In the genomic region with DNA sequence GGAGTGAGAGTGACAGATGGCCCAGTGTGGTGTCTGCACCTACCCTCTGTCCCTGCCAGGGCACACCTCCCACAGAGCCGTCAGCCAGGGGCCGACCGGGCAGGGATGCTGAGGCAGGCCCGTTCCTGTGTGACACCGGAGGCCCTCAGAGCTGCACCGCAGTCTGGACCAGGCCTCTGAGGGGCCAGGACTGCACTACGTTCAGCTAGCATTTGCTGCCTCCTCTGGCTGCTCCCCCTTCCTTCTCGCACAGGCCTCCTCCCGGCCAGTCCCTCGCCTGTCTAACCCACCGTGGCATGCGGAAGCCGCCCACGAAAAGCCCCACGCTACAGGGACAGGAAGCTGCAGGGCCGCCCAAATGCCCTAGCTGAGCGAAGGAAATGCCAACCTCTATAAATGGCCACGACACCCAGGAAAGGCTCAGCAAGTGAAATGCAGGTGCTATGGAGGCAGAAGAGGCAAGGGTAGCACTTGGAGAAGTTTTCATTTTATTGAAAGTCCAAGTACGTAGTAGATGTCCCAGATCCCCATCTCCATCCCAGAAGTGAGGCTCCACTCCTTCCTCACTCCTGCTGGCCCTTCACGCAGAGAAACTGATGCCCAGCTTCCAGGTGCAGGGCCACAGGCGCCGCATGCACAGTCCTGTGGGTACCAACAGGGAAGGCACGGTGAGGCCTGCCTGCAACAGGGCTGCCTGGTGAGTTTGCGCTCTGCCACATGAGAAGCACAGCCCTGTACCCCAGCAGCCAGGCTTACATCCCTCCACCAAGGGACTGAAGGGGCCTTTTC, we compare ENCODE assay signal across 3 cellular contexts.
A peak's percentile ranks its signal among the peaks of the same experiment; 100 is the strongest.
TF ChIP-seq lines count a peak whose summit lies in the region.

No MANE protein-coding gene starts in this region.

TF ChIP-seq in A549, 52 proteins besides CTCF, POLR2A, EP300 and RAD21:
- TF ChIP-seq ZFP36 (IDR thresholded peaks at IDR 0.05; ENCODE audit: borderline replicate concordance, partially characterized antibody): peak; percentile 91
- TF ChIP-seq KDM1A (IDR thresholded peaks at IDR 0.05; ENCODE audit: low read depth): no peak

TF ChIP-seq in HEK293T, 16 proteins besides CTCF, POLR2A, EP300 and RAD21:
- no peak for TF ChIP-seq SP1 (IDR thresholded peaks at IDR 0.05)

TF ChIP-seq in liver, 16 proteins besides CTCF, POLR2A, EP300 and RAD21:
- TF ChIP-seq, protein P1, sequence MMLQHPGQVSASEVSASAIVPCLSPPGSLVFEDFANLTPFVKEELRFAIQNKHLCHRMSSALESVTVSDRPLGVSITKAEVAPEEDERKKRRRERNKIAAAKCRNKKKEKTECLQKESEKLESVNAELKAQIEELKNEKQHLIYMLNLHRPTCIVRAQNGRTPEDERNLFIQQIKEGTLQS (IDR thresholded peaks at IDR 0.05): no peak
- TF ChIP-seq HNF4G (IDR thresholded peaks at IDR 0.05): no peak
- no peak for TF ChIP-seq TAF1 (conservative IDR thresholded peaks at IDR 0.05)
- no peak for TF ChIP-seq NR2F2 (IDR thresholded peaks at IDR 0.05)
- TF ChIP-seq, protein P2, sequence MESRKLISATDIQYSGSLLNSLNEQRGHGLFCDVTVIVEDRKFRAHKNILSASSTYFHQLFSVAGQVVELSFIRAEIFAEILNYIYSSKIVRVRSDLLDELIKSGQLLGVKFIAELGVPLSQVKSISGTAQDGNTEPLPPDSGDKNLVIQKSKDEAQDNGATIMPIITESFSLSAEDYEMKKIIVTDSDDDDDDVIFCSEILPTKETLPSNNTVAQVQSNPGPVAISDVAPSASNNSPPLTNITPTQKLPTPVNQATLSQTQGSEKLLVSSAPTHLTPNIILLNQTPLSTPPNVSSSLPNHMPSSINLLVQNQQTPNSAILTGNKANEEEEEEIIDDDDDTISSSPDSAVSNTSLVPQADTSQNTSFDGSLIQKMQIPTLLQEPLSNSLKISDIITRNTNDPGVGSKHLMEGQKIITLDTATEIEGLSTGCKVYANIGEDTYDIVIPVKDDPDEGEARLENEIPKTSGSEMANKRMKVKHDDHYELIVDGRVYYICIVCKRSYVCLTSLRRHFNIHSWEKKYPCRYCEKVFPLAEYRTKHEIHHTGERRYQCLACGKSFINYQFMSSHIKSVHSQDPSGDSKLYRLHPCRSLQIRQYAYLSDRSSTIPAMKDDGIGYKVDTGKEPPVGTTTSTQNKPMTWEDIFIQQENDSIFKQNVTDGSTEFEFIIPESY (IDR thresholded peaks at IDR 0.05): no peak
- TF ChIP-seq FOXA2 (IDR thresholded peaks at IDR 0.05): no peak
- TF ChIP-seq SP1 (IDR thresholded peaks at IDR 0.05): no peak
- no peak for TF ChIP-seq REST (IDR thresholded peaks at IDR 0.05)
- TF ChIP-seq, protein P3, sequence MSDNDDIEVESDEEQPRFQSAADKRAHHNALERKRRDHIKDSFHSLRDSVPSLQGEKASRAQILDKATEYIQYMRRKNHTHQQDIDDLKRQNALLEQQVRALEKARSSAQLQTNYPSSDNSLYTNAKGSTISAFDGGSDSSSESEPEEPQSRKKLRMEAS (IDR thresholded peaks at IDR 0.05): no peak
- TF ChIP-seq RXRA (IDR thresholded peaks at IDR 0.05): no peak
- TF ChIP-seq YY1 (IDR thresholded peaks at IDR 0.05): no peak
- no peak for TF ChIP-seq JUND (IDR thresholded peaks at IDR 0.05)
- no peak for TF ChIP-seq HNF4A (conservative IDR thresholded peaks at IDR 0.05)
- no peak for TF ChIP-seq GABPA (IDR thresholded peaks at IDR 0.05 in 1 of 2, conservative IDR thresholded peaks at IDR 0.05 in 1 of 2)
- no peak for TF ChIP-seq EGR1 (IDR thresholded peaks at IDR 0.05; ENCODE audit: low read depth in 2 of 2)
- TF ChIP-seq FOXA1 (IDR thresholded peaks at IDR 0.05): no peak
